In the genomic region with DNA sequence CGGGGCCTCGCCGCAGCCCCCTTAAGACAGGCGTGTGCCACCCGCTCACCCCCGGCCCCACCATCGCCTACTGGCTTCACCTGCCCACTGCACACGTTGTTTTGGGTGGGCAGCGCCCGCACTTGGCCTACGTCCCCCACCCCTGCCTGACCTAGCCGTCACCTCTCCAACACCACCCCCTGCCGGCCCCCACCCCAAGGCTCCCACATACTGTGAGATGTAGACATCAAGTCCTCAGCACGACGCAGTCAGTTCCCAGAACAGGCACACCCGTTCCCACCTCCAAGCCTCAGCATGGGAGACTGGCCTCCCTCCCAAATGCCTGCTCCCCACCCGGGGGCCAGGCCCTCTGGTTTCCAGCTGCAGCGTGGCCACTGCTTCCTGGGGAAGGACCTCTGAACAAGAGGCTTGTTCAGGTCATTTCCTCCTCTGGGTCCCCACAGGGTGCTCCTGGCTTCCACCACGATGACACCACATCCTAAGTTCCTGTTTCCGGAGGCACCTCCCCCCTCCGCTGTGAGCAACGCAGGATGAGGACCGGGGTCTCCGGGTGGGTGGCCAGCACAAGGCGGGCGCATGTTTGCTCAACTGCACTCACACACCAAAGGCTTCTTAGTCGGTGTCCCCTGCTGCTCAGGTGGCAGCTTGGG, we compare ENCODE assay signal across 1 cellular context.
TF ChIP-seq lines count a peak whose summit lies in the region.

No MANE protein-coding gene starts in this region.

TF ChIP-seq in endothelial cell of umbilical vein, 7 proteins besides CTCF, POLR2A, EP300 and RAD21:
- TF ChIP-seq MYC (IDR thresholded peaks at IDR 0.05; ENCODE audit: low read depth, low read length), result no peak
- peak; percentile 66 for TF ChIP-seq FOS (IDR thresholded peaks at IDR 0.05; ENCODE audit: borderline replicate concordance, insufficient read depth, low read length)
- TF ChIP-seq POLR2AphosphoS5 (IDR thresholded peaks at IDR 0.05; ENCODE audit: insufficient read depth, low read depth, low read length), result peak; percentile 95
